1 cellular context compared by ENCODE assay signal in genomic region chr11:71233896-71234852, GRCh38.
TF ChIP-seq lines count a peak whose summit lies in the region.

No MANE protein-coding gene starts in this region.

TF ChIP-seq in HEK293, 187 proteins besides CTCF, POLR2A, EP300 and RAD21:
- TF ChIP-seq, protein P1, sequence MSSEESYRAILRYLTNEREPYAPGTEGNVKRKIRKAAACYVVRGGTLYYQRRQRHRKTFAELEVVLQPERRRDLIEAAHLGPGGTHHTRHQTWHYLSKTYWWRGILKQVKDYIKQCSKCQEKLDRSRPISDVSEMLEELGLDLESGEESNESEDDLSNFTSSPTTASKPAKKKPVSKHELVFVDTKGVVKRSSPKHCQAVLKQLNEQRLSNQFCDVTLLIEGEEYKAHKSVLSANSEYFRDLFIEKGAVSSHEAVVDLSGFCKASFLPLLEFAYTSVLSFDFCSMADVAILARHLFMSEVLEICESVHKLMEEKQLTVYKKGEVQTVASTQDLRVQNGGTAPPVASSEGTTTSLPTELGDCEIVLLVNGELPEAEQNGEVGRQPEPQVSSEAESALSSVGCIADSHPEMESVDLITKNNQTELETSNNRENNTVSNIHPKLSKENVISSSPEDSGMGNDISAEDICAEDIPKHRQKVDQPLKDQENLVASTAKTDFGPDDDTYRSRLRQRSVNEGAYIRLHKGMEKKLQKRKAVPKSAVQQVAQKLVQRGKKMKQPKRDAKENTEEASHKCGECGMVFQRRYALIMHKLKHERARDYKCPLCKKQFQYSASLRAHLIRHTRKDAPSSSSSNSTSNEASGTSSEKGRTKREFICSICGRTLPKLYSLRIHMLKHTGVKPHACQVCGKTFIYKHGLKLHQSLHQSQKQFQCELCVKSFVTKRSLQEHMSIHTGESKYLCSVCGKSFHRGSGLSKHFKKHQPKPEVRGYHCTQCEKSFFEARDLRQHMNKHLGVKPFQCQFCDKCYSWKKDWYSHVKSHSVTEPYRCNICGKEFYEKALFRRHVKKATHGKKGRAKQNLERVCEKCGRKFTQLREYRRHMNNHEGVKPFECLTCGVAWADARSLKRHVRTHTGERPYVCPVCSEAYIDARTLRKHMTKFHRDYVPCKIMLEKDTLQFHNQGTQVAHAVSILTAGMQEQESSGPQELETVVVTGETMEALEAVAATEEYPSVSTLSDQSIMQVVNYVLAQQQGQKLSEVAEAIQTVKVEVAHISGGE (tag by site-specific recombination; conservative IDR thresholded peaks at IDR 0.05; ENCODE audit: low read depth), result peak; percentile 59
- TF ChIP-seq ZNF558 (tag by site-specific recombination; IDR thresholded peaks at IDR 0.05) (0 out of 2 replicates have a peak, but pooled peaks have one; percentile 28), ZNF266 (tag by site-specific recombination; IDR thresholded peaks at IDR 0.05; ENCODE audit: low read depth) (peak; percentile 58; the same call in 1 of the 2 replicates), ZBTB8A (tag by site-specific recombination; IDR thresholded peaks at IDR 0.05) (peak; percentile 47; the same call in 1 of the 2 replicates), ZNF202 (tag by site-specific recombination; IDR thresholded peaks at IDR 0.05; ENCODE audit: borderline replicate concordance) (0 out of 2 replicates have a peak, but pooled peaks have one; percentile 59), ZNF140 (tag by site-specific recombination; IDR thresholded peaks at IDR 0.05) (peak; percentile 51; the same call in 1 of the 2 replicates), ZNF394 (tag by site-specific recombination; IDR thresholded peaks at IDR 0.05; ENCODE audit: borderline replicate concordance) (peak; percentile 87), ZNF555 (tag by site-specific recombination; conservative IDR thresholded peaks at IDR 0.05) (peak; percentile 62), ZNF623 (tag by site-specific recombination; IDR thresholded peaks at IDR 0.05) (peak; percentile 69), ZNF426 (tag by site-specific recombination; IDR thresholded peaks at IDR 0.05) (peak; percentile 69), ZNF138 (tag by site-specific recombination; IDR thresholded peaks at IDR 0.05; ENCODE audit: borderline replicate concordance) (0 out of 2 replicates have a peak, but pooled peaks have one; percentile 24), ZNF433 (tag by site-specific recombination; IDR thresholded peaks at IDR 0.05; ENCODE audit: low read depth) (peak; percentile 66), ZNF518A (tag by site-specific recombination; conservative IDR thresholded peaks at IDR 0.05; ENCODE audit: low read depth) (peak; percentile 83), ZXDB (tag by site-specific recombination; IDR thresholded peaks at IDR 0.05) (0 out of 2 replicates have a peak, but pooled peaks have one; percentile 23), ZNF654 (tag by site-specific recombination; IDR thresholded peaks at IDR 0.05; ENCODE audit: low read depth) (peak; percentile 25), ZNF404 (tag by site-specific recombination; IDR thresholded peaks at IDR 0.05) (0 out of 2 replicates have a peak, but pooled peaks have one; percentile 52)
- TF ChIP-seq, protein P2, sequence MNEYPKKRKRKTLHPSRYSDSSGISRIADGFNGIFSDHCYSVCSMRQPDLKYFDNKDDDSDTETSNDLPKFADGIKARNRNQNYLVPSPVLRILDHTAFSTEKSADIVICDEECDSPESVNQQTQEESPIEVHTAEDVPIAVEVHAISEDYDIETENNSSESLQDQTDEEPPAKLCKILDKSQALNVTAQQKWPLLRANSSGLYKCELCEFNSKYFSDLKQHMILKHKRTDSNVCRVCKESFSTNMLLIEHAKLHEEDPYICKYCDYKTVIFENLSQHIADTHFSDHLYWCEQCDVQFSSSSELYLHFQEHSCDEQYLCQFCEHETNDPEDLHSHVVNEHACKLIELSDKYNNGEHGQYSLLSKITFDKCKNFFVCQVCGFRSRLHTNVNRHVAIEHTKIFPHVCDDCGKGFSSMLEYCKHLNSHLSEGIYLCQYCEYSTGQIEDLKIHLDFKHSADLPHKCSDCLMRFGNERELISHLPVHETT (tag by site-specific recombination; IDR thresholded peaks at IDR 0.05), result 0 out of 2 replicates have a peak, but pooled peaks have one; percentile 24
